ENCODE assay signal across 28 cellular contexts in the genomic region with DNA sequence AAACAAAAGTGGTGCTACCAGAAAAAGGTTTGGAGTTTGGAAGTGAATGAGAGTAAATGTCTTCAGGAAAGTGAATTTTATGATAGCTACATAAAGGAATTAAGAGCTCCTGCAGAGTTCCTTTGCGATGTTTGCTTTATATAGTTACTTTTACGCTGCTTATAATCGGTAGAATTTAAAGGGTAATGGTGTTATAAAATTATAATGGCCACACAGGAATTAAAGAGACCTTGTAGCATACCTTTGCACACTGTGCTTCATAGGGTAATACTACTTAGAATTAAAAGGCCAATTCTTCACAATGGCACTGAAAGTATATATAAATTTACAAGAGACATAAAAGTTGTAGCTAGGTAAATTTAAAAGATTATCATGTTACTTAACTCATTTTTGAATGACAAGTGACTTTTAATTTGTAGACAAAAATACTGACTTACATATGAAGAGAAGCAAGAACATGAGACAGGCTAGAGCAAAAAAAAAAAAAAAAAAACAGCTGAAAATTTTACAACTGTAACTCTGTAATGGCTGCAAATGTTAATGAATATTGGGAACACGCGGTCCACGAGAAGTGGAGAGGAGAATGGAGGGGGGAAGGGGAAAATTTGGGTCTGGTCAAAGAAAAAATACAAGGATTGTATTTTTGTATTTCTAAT.
"Had no signal": no experiment of that assay in that cellular context is flagged by ENCODE, and none has a peak within 500 bp of the region (broad histone marks: within the 10 kb centered on the region; RNA-seq: fewer than 3 reads in every experiment).

No MANE protein-coding gene starts in this region.

- H3K27me3 Mint-ChIP-seq: naive thymus-derived CD8-positive, alpha-beta T cell; stimulated activated naive B cell treated with anti-CD40 and anti-IgM and Interleukin-4, amounts not matched to agents 10 μg/mL and 1 μg/mL and 100 μg/mL, for 72 hours; stimulated activated naive CD8-positive, alpha-beta T cell treated with anti-CD3 and anti-CD28 coated beads, Interleukin-15, Interleukin-2, amounts not matched to agents 100 ng/mL and 50 ng/mL, for 24 hours had no signal

- H3K79me2 ChIP-seq: parathyroid adenoma had no signal

- ATAC-seq: naive thymus-derived CD8-positive, alpha-beta T cell; natural killer cell treated with Interleukin-12 subunit alpha and Interleukin-12 subunit beta and Interleukin-15 and Interleukin-18, amount 100 ng/mL, for 72 hours; right lobe of liver; stimulated activated effector memory CD8-positive, alpha-beta T cell treated with anti-CD3 and anti-CD28 coated beads, Interleukin-12 subunit alpha, Interleukin-12 subunit beta, amount 100 ng/mL, for 72 hours; stimulated activated naive B cell treated with anti-CD40 and anti-IgM and Interleukin-4, amounts not matched to agents 10 μg/mL and 1 μg/mL and 100 μg/mL, for 72 hours had no signal

- H3K27ac ChIP-seq: neural progenitor cell, ovary, parathyroid adenoma, prostate gland, right atrium auricular region, right lobe of liver, sigmoid colon, stomach, thoracic aorta, thyroid gland, tibial nerve, upper lobe of left lung, vagina had no signal

- H3K27ac Mint-ChIP-seq: naive thymus-derived CD8-positive, alpha-beta T cell; natural killer cell treated with Interleukin-12 subunit alpha and Interleukin-12 subunit beta and Interleukin-15 and Interleukin-18, amount 100 ng/mL, for 72 hours; neural progenitor cell; stimulated activated effector memory CD8-positive, alpha-beta T cell treated with anti-CD3 and anti-CD28 coated beads, Interleukin-12 subunit alpha, Interleukin-12 subunit beta, amount 100 ng/mL, for 72 hours; stimulated activated naive B cell treated with anti-CD40 and anti-IgM and Interleukin-4, amounts not matched to agents 10 μg/mL and 1 μg/mL and 100 μg/mL, for 72 hours; stimulated activated naive CD8-positive, alpha-beta T cell treated with anti-CD3 and anti-CD28 coated beads, Interleukin-15, Interleukin-2, amounts not matched to agents 100 ng/mL and 50 ng/mL, for 24 hours had no signal

- H3K4me2 ChIP-seq: neural progenitor cell had no signal

- H3K27me3 ChIP-seq: neural progenitor cell, ovary, right atrium auricular region, right lobe of liver, sigmoid colon, stomach, thyroid gland, tibial nerve, upper lobe of left lung, vagina had no signal

- H3K4me3 ChIP-seq: neural progenitor cell, ovary, prostate gland, right atrium auricular region, right lobe of liver, sigmoid colon, stomach, thoracic aorta, thyroid gland, tibial nerve, upper lobe of left lung, vagina had no signal

- H3K36me3 Mint-ChIP-seq: naive thymus-derived CD8-positive, alpha-beta T cell; natural killer cell treated with Interleukin-12 subunit alpha and Interleukin-12 subunit beta and Interleukin-15 and Interleukin-18, amount 100 ng/mL, for 72 hours; stimulated activated effector memory CD8-positive, alpha-beta T cell treated with anti-CD3 and anti-CD28 coated beads, Interleukin-12 subunit alpha, Interleukin-12 subunit beta, amount 100 ng/mL, for 72 hours had no signal

- H3K9me3 Mint-ChIP-seq: naive thymus-derived CD8-positive, alpha-beta T cell; natural killer cell treated with Interleukin-12 subunit alpha and Interleukin-12 subunit beta and Interleukin-15 and Interleukin-18, amount 100 ng/mL, for 72 hours; neural progenitor cell; stimulated activated effector memory CD8-positive, alpha-beta T cell treated with anti-CD3 and anti-CD28 coated beads, Interleukin-12 subunit alpha, Interleukin-12 subunit beta, amount 100 ng/mL, for 72 hours; stimulated activated naive B cell treated with anti-CD40 and anti-IgM and Interleukin-4, amounts not matched to agents 10 μg/mL and 1 μg/mL and 100 μg/mL, for 72 hours; stimulated activated naive CD8-positive, alpha-beta T cell treated with anti-CD3 and anti-CD28 coated beads, Interleukin-15, Interleukin-2, amounts not matched to agents 100 ng/mL and 50 ng/mL, for 24 hours had no signal

- H3K36me3 ChIP-seq: ovary, prostate gland, right lobe of liver, thyroid gland, tibial nerve, vagina had no signal

- DNase-seq: naive thymus-derived CD8-positive, alpha-beta T cell; occipital lobe; ovary; posterior cingulate gyrus; retina; right lobe of liver; sigmoid colon; small intestine; stimulated activated CD4-positive, alpha-beta T cell treated with anti-CD3 and anti-CD28 coated beads, Interleukin-15, amount 100 ng/mL, for 24 hours; stimulated activated CD4-positive, alpha-beta T cell treated with anti-CD3 and anti-CD28 coated beads, Interleukin-2, amount 100 ng/mL, for 24 hours; stimulated activated CD4-positive, alpha-beta T cell treated with anti-CD3 and anti-CD28 coated beads, Interleukin-2, amount 100 ng/mL, for 48 hours; stimulated activated CD4-positive, alpha-beta T cell treated with anti-CD3 and anti-CD28 coated beads, Interleukin-4, amount 100 ng/mL, for 24 hours; stimulated activated naive B cell treated with anti-CD40 and anti-IgM and Interleukin-4, amounts not matched to agents 10 μg/mL and 1 μg/mL and 100 μg/mL, for 72 hours; stimulated activated naive CD4-positive, alpha-beta T cell treated with Interleukin-2 at 50 U/mL for 16 hours; stomach; thyroid gland; trophoblast cell; upper lobe of left lung had no signal

- H3K4me3 Mint-ChIP-seq: naive thymus-derived CD8-positive, alpha-beta T cell; natural killer cell treated with Interleukin-12 subunit alpha and Interleukin-12 subunit beta and Interleukin-15 and Interleukin-18, amount 100 ng/mL, for 72 hours; neural progenitor cell; stimulated activated effector memory CD8-positive, alpha-beta T cell treated with anti-CD3 and anti-CD28 coated beads, Interleukin-12 subunit alpha, Interleukin-12 subunit beta, amount 100 ng/mL, for 72 hours; stimulated activated naive B cell treated with anti-CD40 and anti-IgM and Interleukin-4, amounts not matched to agents 10 μg/mL and 1 μg/mL and 100 μg/mL, for 72 hours; stimulated activated naive CD8-positive, alpha-beta T cell treated with anti-CD3 and anti-CD28 coated beads, Interleukin-15, Interleukin-2, amounts not matched to agents 100 ng/mL and 50 ng/mL, for 24 hours had no signal

- H2AFZ ChIP-seq: neural progenitor cell, parathyroid adenoma had no signal

- H3K4me1 Mint-ChIP-seq: stimulated activated effector memory CD8-positive, alpha-beta T cell treated with anti-CD3 and anti-CD28 coated beads, Interleukin-12 subunit alpha, Interleukin-12 subunit beta, amount 100 ng/mL, for 72 hours had no signal

- H3K9me3 ChIP-seq: ovary, prostate gland, right atrium auricular region, right lobe of liver, sigmoid colon, stomach, thoracic aorta, thyroid gland, tibial nerve, upper lobe of left lung, vagina had no signal

- H3K4me1 ChIP-seq: neural progenitor cell, parathyroid adenoma, prostate gland, right atrium auricular region, right lobe of liver, tibial nerve, upper lobe of left lung, vagina had no signal
